In the genomic region with DNA sequence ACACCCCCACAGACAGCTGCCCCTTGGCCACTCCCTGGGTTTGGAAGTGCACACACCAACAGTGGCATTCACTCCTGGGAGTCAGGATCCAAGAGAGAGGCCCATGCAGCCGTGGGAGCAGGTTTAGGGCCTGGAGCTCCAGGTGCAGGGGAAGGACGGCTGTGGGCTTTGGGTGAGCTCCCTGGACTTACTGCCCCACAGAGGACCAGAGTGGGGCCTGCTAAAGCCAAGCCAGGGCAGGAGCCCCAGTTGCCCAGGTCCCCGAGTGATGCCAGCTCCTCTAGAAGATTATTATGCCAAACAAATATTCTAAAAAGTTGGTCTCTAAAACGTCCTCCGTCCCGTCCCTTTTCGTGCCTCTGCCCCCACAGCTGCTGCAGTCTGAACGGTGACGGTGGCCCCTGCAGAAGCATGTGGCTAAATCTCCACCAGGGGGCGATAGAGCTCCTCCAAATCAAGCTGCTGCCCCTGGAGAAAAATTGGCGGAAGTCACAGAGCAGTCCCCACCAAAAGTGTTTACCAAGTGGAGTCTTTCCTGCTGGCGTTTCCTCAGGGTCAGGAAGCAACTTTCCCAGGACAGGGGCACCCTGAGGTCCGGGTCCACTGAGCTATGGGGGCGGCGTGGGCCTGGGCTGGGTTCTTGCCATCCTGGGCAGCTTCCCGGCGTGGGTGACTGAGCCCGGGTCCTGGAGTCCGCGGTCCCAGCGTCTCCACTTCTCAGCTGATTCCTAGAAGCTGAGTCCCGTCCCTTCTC, we compare ENCODE assay signal across 8 cellular contexts. TPM values are rescaled to one million over a fixed set of nuclear protein-coding genes. Genes with fewer than 3 reads are reported as not detected.
DNase-seq lines count a peak whose midpoint lies in the region; ATAC-seq and TF ChIP-seq lines count a peak whose summit lies in the region.

No MANE protein-coding gene starts in this region.

- in situ Hi-C loops in GM18951 (cut with MboI; ENCODE audit: low sequenced_read_pairs, unreplicated experiment): no loop called here

- H3K27ac ChIP-seq in ACC112 (ENCODE audit: low read depth, low read length) (no peak overlapping the region), RWPE2 (ENCODE audit: poor library complexity, severe bottlenecking) (peak overlapping the region; percentile 29), neuronal stem cell (replicated peaks; ENCODE audit: low read length) (no peak overlapping the region), stomach smooth muscle (ENCODE audit: low read length) (peak overlapping the region; percentile 67)

- no peak overlapping the region for H3K23ac ChIP-seq in neuronal stem cell (ENCODE audit: low read depth, low read length, poor library complexity)

- peak; percentile 10 for TF ChIP-seq POLR2A in GM18951 (IDR thresholded peaks at IDR 0.05; ENCODE audit: extremely low read depth, insufficient read depth, insufficient read length)

- WGBS in neuronal stem cell (ENCODE audit: extremely low coverage in 2 of 2, insufficient read length in 2 of 2, insufficient replicate concordance in 1 of 2), 2 donors: no CpG with 5 or more reads among the region's 22 CpGs

- no peak overlapping the region for H3K14ac ChIP-seq in neuronal stem cell (ENCODE audit: low read length)

- no peak overlapping the region for H3K4ac ChIP-seq in neuronal stem cell (ENCODE audit: low read length)

- H3K9me3 Mint-ChIP-seq in activated T-helper 2 cell treated with anti-CD3 and anti-CD28 coated beads, Interferon-gamma antibody, Interleukin-2, Interleukin-4, amounts not matched to agents 10 μg/mL and 5 μg/mL and 100 μg/mL, durations not matched to agents 14 hours and 24 hours and 36 hours: no peaks in the 10 kb centered on the region

- H2AFZ ChIP-seq in ACC112 (ENCODE audit: low read length, unreplicated experiment) (peak overlapping the region; percentile 64), neuronal stem cell (ENCODE audit: low read length) (peak overlapping the region; percentile 76)

- intact Hi-C loops in activated T-helper 2 cell treated with anti-CD3 and anti-CD28 coated beads, Interferon-gamma antibody, Interleukin-2, Interleukin-4, amounts not matched to agents 10 μg/mL and 5 μg/mL and 100 μg/mL, durations not matched to agents 14 hours and 24 hours and 36 hours (cut with micrococcal nuclease): loop anchor here (1.0 to 10.0 kb wide), 6 partner anchors 39 to 298 kb away; a partner anchor contains a TSS

- peaks cover 30% of the 10 kb centered on the region for H3K36me3 Mint-ChIP-seq in activated T-helper 2 cell treated with anti-CD3 and anti-CD28 coated beads, Interferon-gamma antibody, Interleukin-2, Interleukin-4, amounts not matched to agents 10 μg/mL and 5 μg/mL and 100 μg/mL, durations not matched to agents 14 hours and 24 hours and 36 hours (ENCODE audit: low read depth)

- H3K4me2 ChIP-seq in neuronal stem cell (ENCODE audit: insufficient read depth, low read length, poor library complexity, severe bottlenecking): no peak overlapping the region

- H3K4me1 ChIP-seq in ACC112 (ENCODE audit: control insufficient read depth, insufficient read depth, low read length, unreplicated experiment): peaks cover 5% of the 10 kb centered on the region
- H3K4me1 ChIP-seq in RWPE2 (ENCODE audit: insufficient read depth, poor library complexity, severe bottlenecking): peaks cover 7% of the 10 kb centered on the region
- peaks cover 0 to 3% of the 10 kb centered on the region in 2 donors for H3K4me1 ChIP-seq in neuronal stem cell (ENCODE audit: control insufficient read depth in 2 of 2, insufficient read depth in 1 of 2, low read depth in 1 of 2, low read length in 2 of 2)
- peaks cover 32% of the 10 kb centered on the region for H3K4me1 ChIP-seq in stomach smooth muscle (ENCODE audit: control insufficient read depth, insufficient read depth, low read length)

- H3K36me3 ChIP-seq in ACC112 (ENCODE audit: insufficient read depth, low read length): no peaks in the 10 kb centered on the region
- H3K36me3 ChIP-seq in MG63: peaks cover 11% of the 10 kb centered on the region
- peaks cover 17% of the 10 kb centered on the region for H3K36me3 ChIP-seq in RWPE2 (ENCODE audit: low read depth)
- peaks cover 6 to 32% of the 10 kb centered on the region in 2 donors for H3K36me3 ChIP-seq in neuronal stem cell (replicated peaks in 1 of 2; ENCODE audit: control insufficient read depth in 2 of 2, insufficient read depth in 2 of 2, low read length in 2 of 2)
- H3K36me3 ChIP-seq in stomach smooth muscle (ENCODE audit: control insufficient read depth in 2 of 2, insufficient read depth in 2 of 2, low read length in 2 of 2): peaks cover 0 to 2% of the 10 kb centered on the region in 2 donors

- peaks cover 26% of the 10 kb centered on the region for H3K4me1 Mint-ChIP-seq in activated T-helper 2 cell treated with anti-CD3 and anti-CD28 coated beads, Interferon-gamma antibody, Interleukin-2, Interleukin-4, amounts not matched to agents 10 μg/mL and 5 μg/mL and 100 μg/mL, durations not matched to agents 14 hours and 24 hours and 36 hours (ENCODE audit: low read depth)

- no peak overlapping the region for H3K18ac ChIP-seq in neuronal stem cell (ENCODE audit: low read length)

- peak overlapping the region; percentile 80 for H3K4me3 Mint-ChIP-seq in activated T-helper 2 cell treated with anti-CD3 and anti-CD28 coated beads, Interferon-gamma antibody, Interleukin-2, Interleukin-4, amounts not matched to agents 10 μg/mL and 5 μg/mL and 100 μg/mL, durations not matched to agents 14 hours and 24 hours and 36 hours (ENCODE audit: low read depth)

- H2BK12ac ChIP-seq in neuronal stem cell (ENCODE audit: low read length): no peak overlapping the region

- H4K91ac ChIP-seq in neuronal stem cell (ENCODE audit: low read depth, low read length, poor library complexity): no peak overlapping the region

- no peak overlapping the region for H2AK5ac ChIP-seq in neuronal stem cell (ENCODE audit: low read depth, low read length)

- H3K9me3 ChIP-seq in MG63: no peaks in the 10 kb centered on the region
- no peaks in the 10 kb centered on the region for H3K9me3 ChIP-seq in RWPE2 (ENCODE audit: severe bottlenecking)
- H3K9me3 ChIP-seq in neuronal stem cell (replicated peaks in 1 of 2; ENCODE audit: control insufficient read depth in 2 of 2, insufficient read depth in 1 of 2, low read depth in 1 of 2, low read length in 2 of 2): no peaks in the 10 kb centered on the region
- H3K9me3 ChIP-seq in stomach smooth muscle (ENCODE audit: control insufficient read depth in 2 of 2, low read length in 2 of 2): no peaks in the 10 kb centered on the region

- ATAC-seq in RWPE2 (ENCODE audit: low read depth): peak; percentile 67

- TF ChIP-seq CTCF in RWPE2 (IDR thresholded peaks at IDR 0.05; ENCODE audit: poor library complexity, severe bottlenecking): peak; percentile 93
- TF ChIP-seq CTCF in fibroblast of villous mesenchyme (IDR thresholded peaks at IDR 0.05; ENCODE audit: insufficient read depth, low read depth, low read length): peak; percentile 93

- no peak overlapping the region for H2BK120ac ChIP-seq in neuronal stem cell (ENCODE audit: low read depth, low read length)

- no peak overlapping the region for H4K8ac ChIP-seq in neuronal stem cell (ENCODE audit: low read depth, low read length)

- no peaks in the 10 kb centered on the region for H3K27me3 Mint-ChIP-seq in activated T-helper 2 cell treated with anti-CD3 and anti-CD28 coated beads, Interferon-gamma antibody, Interleukin-2, Interleukin-4, amounts not matched to agents 10 μg/mL and 5 μg/mL and 100 μg/mL, durations not matched to agents 14 hours and 24 hours and 36 hours (ENCODE audit: low read depth)

- DNase-seq in MG63 (peak; percentile 79), RWPE2 (ENCODE audit: low spot score) (no peak), fibroblast of villous mesenchyme (ENCODE audit: low read depth) (peak; percentile 95), neuronal stem cell (ENCODE audit: low spot score) (peak; percentile 86)
- DNase-seq in activated T-helper 2 cell treated with anti-CD3 and anti-CD28 coated beads, Interferon-gamma antibody, Interleukin-2, Interleukin-4, amounts not matched to agents 10 μg/mL and 5 μg/mL and 100 μg/mL, durations not matched to agents 14 hours and 24 hours and 36 hours (ENCODE audit: low spot score): peak; percentile 83

- H2BK15ac ChIP-seq in neuronal stem cell (ENCODE audit: low read length): no peak overlapping the region

- H3K4me3 ChIP-seq in ACC112 (ENCODE audit: low read depth, low read length) (peak overlapping the region; percentile 66), MG63 (peak overlapping the region; percentile 30), RWPE2 (ENCODE audit: severe bottlenecking) (peak overlapping the region; percentile 8), fibroblast of villous mesenchyme (ENCODE audit: low read depth, low read length) (peak overlapping the region; percentile 63), neuronal stem cell (ENCODE audit: low read length in 2 of 2) (no peak overlapping the region), stomach smooth muscle (ENCODE audit: low read length in 2 of 2) (peak overlapping the region; percentile 66 to 83)

- no peaks in the 10 kb centered on the region for H3K79me1 ChIP-seq in neuronal stem cell (ENCODE audit: low read depth, low read length)

- no peaks in the 10 kb centered on the region for H3K79me2 ChIP-seq in ACC112 (ENCODE audit: control insufficient read depth, insufficient read depth, low read length, unreplicated experiment)

- H3K27me3 ChIP-seq in ACC112 (ENCODE audit: insufficient read depth, low read length): 0 out of 2 replicates have a peak, but pooled peaks cover 2% of the 10 kb centered on the region
- no peaks in the 10 kb centered on the region for H3K27me3 ChIP-seq in MG63
- H3K27me3 ChIP-seq in RWPE2 (ENCODE audit: insufficient read depth, poor library complexity, severe bottlenecking): no peaks in the 10 kb centered on the region
- peaks cover 0 to 5% (median under 1%) of the 10 kb centered on the region in 3 experiments for H3K27me3 ChIP-seq in neuronal stem cell (ENCODE audit: control insufficient read depth in 3 of 3, insufficient read depth in 3 of 3, low read depth in 1 of 3, low read length in 3 of 3)
- H3K27me3 ChIP-seq in stomach smooth muscle (ENCODE audit: control insufficient read depth in 1 of 2, insufficient read depth in 2 of 2, low read length in 2 of 2): no peaks in the 10 kb centered on the region

- peak overlapping the region; percentile 79 for H3K27ac Mint-ChIP-seq in activated T-helper 2 cell treated with anti-CD3 and anti-CD28 coated beads, Interferon-gamma antibody, Interleukin-2, Interleukin-4, amounts not matched to agents 10 μg/mL and 5 μg/mL and 100 μg/mL, durations not matched to agents 14 hours and 24 hours and 36 hours

- no peak overlapping the region for H2BK5ac ChIP-seq in neuronal stem cell (ENCODE audit: low read length)

- no peak overlapping the region for H3K9ac ChIP-seq in neuronal stem cell (ENCODE audit: low read depth, low read length, poor library complexity)
- peak overlapping the region; percentile 40 to 73 for H3K9ac ChIP-seq in stomach smooth muscle (ENCODE audit: low read length in 2 of 2)

RNA-seq across cellular contexts. Expression of a gene that starts 4.2 kb away (rescaled TPM):
- 12.0 and 15.1 TPM in 2 replicates for total RNA-seq in MG63 (2014; rRNA removed; shearing (Covaris generic); ENCODE audit: low replicate concordance)
- 9.9 and 10.1 TPM in 2 replicates for total RNA-seq in activated T-helper 2 cell treated with anti-CD3 and anti-CD28 coated beads, Interferon-gamma antibody, Interleukin-2, Interleukin-4, amounts not matched to agents 10 μg/mL and 5 μg/mL and 100 μg/mL, durations not matched to agents 14 hours and 24 hours and 36 hours
- 2.6 and 3.0 TPM in 2 replicates for total RNA-seq in fibroblast of villous mesenchyme
- polyA plus RNA-seq in neuronal stem cell (2013, experiment 1 of 2): 7.3 TPM
- polyA plus RNA-seq in neuronal stem cell (2013, experiment 2 of 2): 6.9 TPM

RNA-seq across cellular contexts. Expression of a gene that starts 17.6 kb away (rescaled TPM):
- 29.1 and 92.2 TPM in 2 replicates for total RNA-seq in MG63 (2014; rRNA removed; shearing (Covaris generic); ENCODE audit: low replicate concordance)
- total RNA-seq in activated T-helper 2 cell treated with anti-CD3 and anti-CD28 coated beads, Interferon-gamma antibody, Interleukin-2, Interleukin-4, amounts not matched to agents 10 μg/mL and 5 μg/mL and 100 μg/mL, durations not matched to agents 14 hours and 24 hours and 36 hours: 72.7 and 86.6 TPM in 2 replicates
- 40.2 and 98.2 TPM in 2 replicates for total RNA-seq in fibroblast of villous mesenchyme
- 59.9 TPM for polyA plus RNA-seq in neuronal stem cell (2013, experiment 1 of 2)
- 58.9 TPM for polyA plus RNA-seq in neuronal stem cell (2013, experiment 2 of 2)

RNA-seq across cellular contexts. Expression of a gene that starts 26.2 kb away (rescaled TPM):
- total RNA-seq in MG63 (2014; rRNA removed; shearing (Covaris generic); ENCODE audit: low replicate concordance): 0.12 and 0.33 TPM in 2 replicates
- 11.6 and 11.8 TPM in 2 replicates for total RNA-seq in activated T-helper 2 cell treated with anti-CD3 and anti-CD28 coated beads, Interferon-gamma antibody, Interleukin-2, Interleukin-4, amounts not matched to agents 10 μg/mL and 5 μg/mL and 100 μg/mL, durations not matched to agents 14 hours and 24 hours and 36 hours
- total RNA-seq in fibroblast of villous mesenchyme: 5.6 and 6.4 TPM in 2 replicates
- 7.7 TPM for polyA plus RNA-seq in neuronal stem cell (2013, experiment 1 of 2)
- 7.9 TPM for polyA plus RNA-seq in neuronal stem cell (2013, experiment 2 of 2)

RNA-seq across cellular contexts. Expression of a gene that starts 40.3 kb away (rescaled TPM):
- 117 and 285 TPM in 2 replicates for total RNA-seq in MG63 (2014; rRNA removed; shearing (Covaris generic); ENCODE audit: low replicate concordance)
- 282 and 290 TPM in 2 replicates for total RNA-seq in activated T-helper 2 cell treated with anti-CD3 and anti-CD28 coated beads, Interferon-gamma antibody, Interleukin-2, Interleukin-4, amounts not matched to agents 10 μg/mL and 5 μg/mL and 100 μg/mL, durations not matched to agents 14 hours and 24 hours and 36 hours
- total RNA-seq in fibroblast of villous mesenchyme: 163 and 189 TPM in 2 replicates
- polyA plus RNA-seq in neuronal stem cell (2013, experiment 1 of 2): 267 TPM
- polyA plus RNA-seq in neuronal stem cell (2013, experiment 2 of 2): 277 TPM

Comparison
In these comparisons a context has a peak if more than half of its experiments do, and no peak if none do; other contexts are left out.
1. H3K27ac ChIP-seq: peak in RWPE2 (single experiment) and stomach smooth muscle (single experiment); none in ACC112 (single experiment) and neuronal stem cell (single experiment).
2. H3K4me3 ChIP-seq: peak in ACC112 (single experiment), MG63 (single experiment), RWPE2 (single experiment), fibroblast of villous mesenchyme (single experiment) and stomach smooth muscle (2 of 2); none in neuronal stem cell (0 of 2).